Comparison of ENCODE assay signal across 23 cellular contexts in genomic region chr11:20038969-20039368, GRCh38.
"Had no signal": no experiment of that assay in that cellular context is flagged by ENCODE, and none has a peak within 500 bp of the region (broad histone marks: within the 10 kb centered on the region; RNA-seq: fewer than 3 reads in every experiment).

No MANE protein-coding gene starts in this region.

- H3K36me3 ChIP-seq: breast epithelium had no signal

- H3K27ac Mint-ChIP-seq: activated CD8-positive, alpha-beta T cell treated with anti-CD3 and anti-CD28 coated beads, Interleukin-2, amount 10 ng/mL, durations not matched to agents 7 days and 5 days; activated naive CD4-positive, alpha-beta T cell treated with anti-CD3 and anti-CD28 coated beads, Interleukin-2, amount 50 U/mL, for 24 hours; T-helper 1 cell treated with Interleukin-12 subunit alpha and Interleukin-12 subunit beta and Interleukin-4 antibody, amounts not matched to agents 30 μg/mL and 1 μg/mL, for 36 hours; WTC11 had no signal

- H3K9me3 Mint-ChIP-seq: activated naive CD4-positive, alpha-beta T cell treated with anti-CD3 and anti-CD28 coated beads, Interleukin-2, amount 50 U/mL, for 24 hours; T-helper 1 cell treated with Interleukin-12 subunit alpha and Interleukin-12 subunit beta and Interleukin-4 antibody, amounts not matched to agents 30 μg/mL and 1 μg/mL, for 36 hours; WTC11 had no signal

- H3K9me3 ChIP-seq: breast epithelium had no signal

- H3K27me3 ChIP-seq: breast epithelium had no signal

- H3K4me3 Mint-ChIP-seq: activated CD8-positive, alpha-beta T cell treated with anti-CD3 and anti-CD28 coated beads, Interleukin-2, amount 10 ng/mL, durations not matched to agents 7 days and 5 days; activated naive CD4-positive, alpha-beta T cell treated with anti-CD3 and anti-CD28 coated beads, Interleukin-2, amount 50 U/mL, for 24 hours; T-helper 1 cell treated with Interleukin-12 subunit alpha and Interleukin-12 subunit beta and Interleukin-4 antibody, amounts not matched to agents 30 μg/mL and 1 μg/mL, for 36 hours; WTC11 had no signal

- H3K4me3 ChIP-seq: breast epithelium, SK-N-MC had no signal

- H3K27ac ChIP-seq: breast epithelium, SK-N-MC had no signal

- H3K36me3 Mint-ChIP-seq: activated naive CD4-positive, alpha-beta T cell treated with anti-CD3 and anti-CD28 coated beads, Interleukin-2, amount 50 U/mL, for 24 hours had no signal

- H3K4me1 ChIP-seq: breast epithelium had no signal

- ATAC-seq: activated CD8-positive, alpha-beta T cell treated with anti-CD3 and anti-CD28 coated beads, Interleukin-2, amount 10 ng/mL, durations not matched to agents 7 days and 5 days; WTC11 had no signal

- DNase-seq: activated CD4-positive, alpha-beta T cell treated with anti-CD3 and anti-CD28 coated beads for 48 hours; activated CD4-positive, alpha-beta T cell treated with anti-CD3 and anti-CD28 coated beads, Interleukin-2, amount 50 U/mL, for 4 hours; activated CD4-positive, CD25-positive, alpha-beta regulatory T cell treated with anti-CD3 and anti-CD28 coated beads, Interleukin-2, amount 50 U/mL, for 72 hours; activated CD8-positive, alpha-beta memory T cell treated with anti-CD3 and anti-CD28 coated beads, Interleukin-2, amount 50 U/mL, for 48 hours; activated CD8-positive, alpha-beta T cell treated with anti-CD3 and anti-CD28 coated beads, Interleukin-2, amount 10 ng/mL, durations not matched to agents 7 days and 5 days; activated effector memory CD4-positive, alpha-beta T cell treated with Interleukin-2 at 50 U/mL for 16 hours; activated naive CD4-positive, alpha-beta T cell; activated T-cell treated with anti-CD3 and anti-CD28 coated beads, Interleukin-2, amount 50 U/mL, for 1 hour; aorta; MM.1S; NCI-H1105; NCI-H1436; NCI-H1694 treated with DMSO at 0.1 percent for 48 hours; NCI-H2029 treated with DMSO at 0.1 percent for 48 hours; NCI-H345; NCI-H510A; NCI-H526 treated with DMSO at 0.1 percent for 48 hours; NCI-H82 had no signal

- H3K4me1 Mint-ChIP-seq: activated naive CD4-positive, alpha-beta T cell treated with anti-CD3 and anti-CD28 coated beads, Interleukin-2, amount 50 U/mL, for 24 hours had no signal
